Comparison of ENCODE assay signal across 1 cellular context in the genomic region with DNA sequence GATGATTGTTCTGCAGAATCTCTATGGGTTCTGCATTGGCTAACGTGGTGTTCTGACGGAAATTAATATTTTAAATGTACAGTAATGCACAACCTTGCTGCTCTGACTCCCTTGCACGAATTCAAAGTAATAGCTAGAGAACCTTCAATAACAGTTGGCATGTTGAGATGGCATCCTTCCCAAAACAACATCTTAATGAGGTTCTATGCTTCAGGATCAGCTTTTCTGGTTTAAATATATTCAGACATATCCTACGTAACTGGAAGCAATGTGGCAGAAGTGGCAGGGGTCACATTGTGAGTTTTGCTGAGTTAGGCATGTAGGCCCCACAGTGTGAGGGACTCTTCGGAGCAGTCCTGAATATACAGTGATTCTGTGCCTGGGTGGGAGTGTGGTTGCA.
TF ChIP-seq lines count a peak whose summit lies in the region.

No MANE protein-coding gene starts in this region.

TF ChIP-seq in WTC11, 78 proteins besides CTCF, POLR2A, EP300 and RAD21 (continued from another document):
- TF ChIP-seq ATF6 (CRISPR knock-in tag; IDR thresholded peaks at IDR 0.05), result no peak
- no peak for TF ChIP-seq ZNF396 (CRISPR knock-in tag; IDR thresholded peaks at IDR 0.05; ENCODE audit: borderline replicate concordance)
- TF ChIP-seq RELA (CRISPR knock-in tag; IDR thresholded peaks at IDR 0.05; ENCODE audit: borderline replicate concordance), result no peak
- TF ChIP-seq GABPB1 (CRISPR knock-in tag; IDR thresholded peaks at IDR 0.05), result no peak
- TF ChIP-seq E2F5 (CRISPR knock-in tag; IDR thresholded peaks at IDR 0.05), result no peak
- no peak for TF ChIP-seq SP1 (CRISPR knock-in tag; conservative IDR thresholded peaks at IDR 0.05)
- TF ChIP-seq TP53 (CRISPR knock-in tag; IDR thresholded peaks at IDR 0.05), result no peak
- TF ChIP-seq, protein P1, sequence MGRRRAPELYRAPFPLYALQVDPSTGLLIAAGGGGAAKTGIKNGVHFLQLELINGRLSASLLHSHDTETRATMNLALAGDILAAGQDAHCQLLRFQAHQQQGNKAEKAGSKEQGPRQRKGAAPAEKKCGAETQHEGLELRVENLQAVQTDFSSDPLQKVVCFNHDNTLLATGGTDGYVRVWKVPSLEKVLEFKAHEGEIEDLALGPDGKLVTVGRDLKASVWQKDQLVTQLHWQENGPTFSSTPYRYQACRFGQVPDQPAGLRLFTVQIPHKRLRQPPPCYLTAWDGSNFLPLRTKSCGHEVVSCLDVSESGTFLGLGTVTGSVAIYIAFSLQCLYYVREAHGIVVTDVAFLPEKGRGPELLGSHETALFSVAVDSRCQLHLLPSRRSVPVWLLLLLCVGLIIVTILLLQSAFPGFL (CRISPR knock-in tag; IDR thresholded peaks at IDR 0.05; ENCODE audit: borderline replicate concordance), result no peak
- no peak for TF ChIP-seq HMGA2 (CRISPR knock-in tag; IDR thresholded peaks at IDR 0.05)
TF ChIP-seq in WTC11: peak in this region for 0.
